In genomic region chr18:77100751-77101355, GRCh38 we compare ENCODE assay signal across 8 cellular contexts. TPM values are rescaled to one million over a fixed set of nuclear protein-coding genes. Genes with fewer than 3 reads are reported as not detected.
DNase-seq lines count a peak whose midpoint lies in the region; ATAC-seq and TF ChIP-seq lines count a peak whose summit lies in the region.

No MANE protein-coding gene starts in this region.

- WGBS in esophagus squamous epithelium, 2 donors, result 20 to 42% methylated on average over 2 to 6 of the region's 8 CpGs

- peak; percentile 38 for ATAC-seq in stimulated activated effector memory CD8-positive, alpha-beta T cell treated with anti-CD3 and anti-CD28 coated beads, Interleukin-12 subunit alpha, Interleukin-12 subunit beta, amount 100 ng/mL, for 72 hours
- no peak for ATAC-seq in HG03439 (IDR thresholded peaks at IDR 0.05; ENCODE audit: unreplicated experiment)
- no peak for ATAC-seq in HG02840 (IDR thresholded peaks at IDR 0.05; ENCODE audit: low FRiP score, unreplicated experiment)

- TF ChIP-seq POLR2A in esophagus squamous epithelium (IDR thresholded peaks at IDR 0.05), result no peak

- peak overlapping the region; percentile 87 to 95 (median 91) for H3K27ac ChIP-seq in esophagus squamous epithelium

- no peaks in the 10 kb centered on the region for H3K9me3 ChIP-seq in esophagus squamous epithelium

- no peaks in the 10 kb centered on the region for H3K9me3 Mint-ChIP-seq in activated CD4-positive, alpha-beta memory T cell treated with anti-CD3 and anti-CD28 coated beads, Interleukin-2, amount 10 ng/mL, durations not matched to agents 7 days and 5 days
- H3K9me3 Mint-ChIP-seq in stimulated activated effector memory CD8-positive, alpha-beta T cell treated with anti-CD3 and anti-CD28 coated beads, Interleukin-12 subunit alpha, Interleukin-12 subunit beta, amount 100 ng/mL, for 72 hours, result peaks cover 3% of the 10 kb centered on the region

- TF ChIP-seq CTCF in esophagus squamous epithelium (IDR thresholded peaks at IDR 0.05), result no peak

- H3K36me3 ChIP-seq in esophagus squamous epithelium, result peaks cover 0 to 39% (median 3%) of the 10 kb centered on the region in 3 donors

- intact Hi-C loops in esophagus squamous epithelium (cut with DNase I), result no loop called here

- DNase-seq in HK-2 (ENCODE audit: unreplicated experiment) (peak; percentile 13), esophagus squamous epithelium (lab: John Stamatoyannopoulos, UW) (no peak), HUDEP-2 (lab: John Stamatoyannopoulos, UW; ENCODE audit: unreplicated experiment in 76 of 76) (no peak), foreskin melanocyte (no peak)
- DNase-seq in activated CD4-positive, alpha-beta memory T cell treated with anti-CD3 and anti-CD28 coated beads, Interleukin-2, amount 10 ng/mL, durations not matched to agents 7 days and 5 days, result peak; percentile 35
- no peak for DNase-seq in stimulated activated effector memory CD8-positive, alpha-beta T cell treated with anti-CD3 and anti-CD28 coated beads, Interleukin-12 subunit alpha, Interleukin-12 subunit beta, amount 100 ng/mL, for 72 hours (ENCODE audit: low spot score in 2 of 2)

- peak overlapping the region; percentile 69 for H3K4me3 Mint-ChIP-seq in activated CD4-positive, alpha-beta memory T cell treated with anti-CD3 and anti-CD28 coated beads, Interleukin-2, amount 10 ng/mL, durations not matched to agents 7 days and 5 days
- peak overlapping the region; percentile 80 for H3K4me3 Mint-ChIP-seq in stimulated activated effector memory CD8-positive, alpha-beta T cell treated with anti-CD3 and anti-CD28 coated beads, Interleukin-12 subunit alpha, Interleukin-12 subunit beta, amount 100 ng/mL, for 72 hours

- H3K27ac Mint-ChIP-seq in activated CD4-positive, alpha-beta memory T cell treated with anti-CD3 and anti-CD28 coated beads, Interleukin-2, amount 10 ng/mL, durations not matched to agents 7 days and 5 days, result peak overlapping the region; percentile 99
- peak overlapping the region; percentile 96 for H3K27ac Mint-ChIP-seq in stimulated activated effector memory CD8-positive, alpha-beta T cell treated with anti-CD3 and anti-CD28 coated beads, Interleukin-12 subunit alpha, Interleukin-12 subunit beta, amount 100 ng/mL, for 72 hours

- H3K4me1 Mint-ChIP-seq in activated CD4-positive, alpha-beta memory T cell treated with anti-CD3 and anti-CD28 coated beads, Interleukin-2, amount 10 ng/mL, durations not matched to agents 7 days and 5 days, result peaks cover 95% of the 10 kb centered on the region
- peaks cover 90% of the 10 kb centered on the region for H3K4me1 Mint-ChIP-seq in stimulated activated effector memory CD8-positive, alpha-beta T cell treated with anti-CD3 and anti-CD28 coated beads, Interleukin-12 subunit alpha, Interleukin-12 subunit beta, amount 100 ng/mL, for 72 hours

- peaks cover 72% of the 10 kb centered on the region for H3K36me3 Mint-ChIP-seq in activated CD4-positive, alpha-beta memory T cell treated with anti-CD3 and anti-CD28 coated beads, Interleukin-2, amount 10 ng/mL, durations not matched to agents 7 days and 5 days (ENCODE audit: low read depth)
- H3K36me3 Mint-ChIP-seq in stimulated activated effector memory CD8-positive, alpha-beta T cell treated with anti-CD3 and anti-CD28 coated beads, Interleukin-12 subunit alpha, Interleukin-12 subunit beta, amount 100 ng/mL, for 72 hours, result peaks cover 75% of the 10 kb centered on the region

- POLR2A ChIA-PET in activated CD4-positive, alpha-beta memory T cell treated with anti-CD3 and anti-CD28 coated beads, Interleukin-2, amount 10 ng/mL, durations not matched to agents 7 days and 5 days (lab: Charles Lee), result interaction anchor here (1.0 to 11.3 kb wide), 9 partner anchors 14 to 110 kb away, joined by 3 to 437 read pairs (median 12); partner anchors contain the start of gene MBP

- H3K27me3 ChIP-seq in esophagus squamous epithelium, result no peaks in the 10 kb centered on the region

- CTCF ChIA-PET in activated CD4-positive, alpha-beta memory T cell treated with anti-CD3 and anti-CD28 coated beads, Interleukin-2, amount 10 ng/mL, durations not matched to agents 7 days and 5 days (lab: Charles Lee), result interaction anchor here (1.1 to 3.9 kb wide), 10 partner anchors 23 to 111 kb away, joined by 3 to 30 read pairs (median 6); no protein-coding TSS in a partner anchor

- H3K4me1 ChIP-seq in esophagus squamous epithelium, result peaks cover 25 to 90% (median 39%) of the 10 kb centered on the region in 3 donors

- peak overlapping the region in 1 of 4 donors; percentile 36 for H3K4me3 ChIP-seq in esophagus squamous epithelium

- no peaks in the 10 kb centered on the region for H3K27me3 Mint-ChIP-seq in activated CD4-positive, alpha-beta memory T cell treated with anti-CD3 and anti-CD28 coated beads, Interleukin-2, amount 10 ng/mL, durations not matched to agents 7 days and 5 days

RNA-seq across cellular contexts. Expression of gene MBP, which starts 31.7 kb away (rescaled TPM):
- total RNA-seq in activated CD4-positive, alpha-beta memory T cell treated with anti-CD3 and anti-CD28 coated beads, Interleukin-2, amount 10 ng/mL, durations not matched to agents 7 days and 5 days, result 10 to 100 TPM; 81.4 to 95.3 TPM
- total RNA-seq in esophagus squamous epithelium, result 10 to 100 TPM; 21.9 to 38.9 (median 25.2) TPM

Comparison
In these comparisons a context has a peak if more than half of its experiments do, and no peak if none do; other contexts are left out.
1. DNase-seq: peak in HK-2 (single experiment) and activated CD4-positive, alpha-beta memory T cell treated with anti-CD3 and anti-CD28 coated beads, Interleukin-2, amount 10 ng/mL, durations not matched to agents 7 days and 5 days (single experiment); none in esophagus squamous epithelium (single experiment), stimulated activated effector memory CD8-positive, alpha-beta T cell treated with anti-CD3 and anti-CD28 coated beads, Interleukin-12 subunit alpha, Interleukin-12 subunit beta, amount 100 ng/mL, for 72 hours (0 of 2), HUDEP-2 (0 of 76) and foreskin melanocyte (single experiment).